1 cellular context compared by ENCODE assay signal in genomic region chr2:161571051-161571429, GRCh38.
TF ChIP-seq lines count a peak whose summit lies in the region.

No MANE protein-coding gene starts in this region.

TF ChIP-seq in GM12878, 131 proteins besides CTCF, POLR2A, EP300 and RAD21:
- no peak for TF ChIP-seq IRF5 (IDR thresholded peaks at IDR 0.05; ENCODE audit: borderline replicate concordance)
- TF ChIP-seq, protein P1, sequence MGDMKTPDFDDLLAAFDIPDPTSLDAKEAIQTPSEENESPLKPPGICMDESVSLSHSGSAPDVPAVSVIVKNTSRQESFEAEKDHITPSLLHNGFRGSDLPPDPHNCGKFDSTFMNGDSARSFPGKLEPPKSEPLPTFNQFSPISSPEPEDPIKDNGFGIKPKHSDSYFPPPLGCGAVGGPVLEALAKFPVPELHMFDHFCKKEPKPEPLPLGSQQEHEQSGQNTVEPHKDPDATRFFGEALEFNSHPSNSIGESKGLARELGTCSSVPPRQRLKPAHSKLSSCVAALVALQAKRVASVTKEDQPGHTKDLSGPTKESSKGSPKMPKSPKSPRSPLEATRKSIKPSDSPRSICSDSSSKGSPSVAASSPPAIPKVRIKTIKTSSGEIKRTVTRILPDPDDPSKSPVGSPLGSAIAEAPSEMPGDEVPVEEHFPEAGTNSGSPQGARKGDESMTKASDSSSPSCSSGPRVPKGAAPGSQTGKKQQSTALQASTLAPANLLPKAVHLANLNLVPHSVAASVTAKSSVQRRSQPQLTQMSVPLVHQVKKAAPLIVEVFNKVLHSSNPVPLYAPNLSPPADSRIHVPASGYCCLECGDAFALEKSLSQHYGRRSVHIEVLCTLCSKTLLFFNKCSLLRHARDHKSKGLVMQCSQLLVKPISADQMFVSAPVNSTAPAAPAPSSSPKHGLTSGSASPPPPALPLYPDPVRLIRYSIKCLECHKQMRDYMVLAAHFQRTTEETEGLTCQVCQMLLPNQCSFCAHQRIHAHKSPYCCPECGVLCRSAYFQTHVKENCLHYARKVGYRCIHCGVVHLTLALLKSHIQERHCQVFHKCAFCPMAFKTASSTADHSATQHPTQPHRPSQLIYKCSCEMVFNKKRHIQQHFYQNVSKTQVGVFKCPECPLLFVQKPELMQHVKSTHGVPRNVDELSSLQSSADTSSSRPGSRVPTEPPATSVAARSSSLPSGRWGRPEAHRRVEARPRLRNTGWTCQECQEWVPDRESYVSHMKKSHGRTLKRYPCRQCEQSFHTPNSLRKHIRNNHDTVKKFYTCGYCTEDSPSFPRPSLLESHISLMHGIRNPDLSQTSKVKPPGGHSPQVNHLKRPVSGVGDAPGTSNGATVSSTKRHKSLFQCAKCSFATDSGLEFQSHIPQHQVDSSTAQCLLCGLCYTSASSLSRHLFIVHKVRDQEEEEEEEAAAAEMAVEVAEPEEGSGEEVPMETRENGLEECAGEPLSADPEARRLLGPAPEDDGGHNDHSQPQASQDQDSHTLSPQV (IDR thresholded peaks at IDR 0.05): no peak
- TF ChIP-seq, protein P2, sequence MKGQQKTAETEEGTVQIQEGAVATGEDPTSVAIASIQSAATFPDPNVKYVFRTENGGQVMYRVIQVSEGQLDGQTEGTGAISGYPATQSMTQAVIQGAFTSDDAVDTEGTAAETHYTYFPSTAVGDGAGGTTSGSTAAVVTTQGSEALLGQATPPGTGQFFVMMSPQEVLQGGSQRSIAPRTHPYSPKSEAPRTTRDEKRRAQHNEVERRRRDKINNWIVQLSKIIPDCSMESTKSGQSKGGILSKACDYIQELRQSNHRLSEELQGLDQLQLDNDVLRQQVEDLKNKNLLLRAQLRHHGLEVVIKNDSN (IDR thresholded peaks at IDR 0.05; ENCODE audit: borderline replicate concordance, extremely low read length, insufficient read depth, low read depth, low read length): no peak
- TF ChIP-seq, protein P3, sequence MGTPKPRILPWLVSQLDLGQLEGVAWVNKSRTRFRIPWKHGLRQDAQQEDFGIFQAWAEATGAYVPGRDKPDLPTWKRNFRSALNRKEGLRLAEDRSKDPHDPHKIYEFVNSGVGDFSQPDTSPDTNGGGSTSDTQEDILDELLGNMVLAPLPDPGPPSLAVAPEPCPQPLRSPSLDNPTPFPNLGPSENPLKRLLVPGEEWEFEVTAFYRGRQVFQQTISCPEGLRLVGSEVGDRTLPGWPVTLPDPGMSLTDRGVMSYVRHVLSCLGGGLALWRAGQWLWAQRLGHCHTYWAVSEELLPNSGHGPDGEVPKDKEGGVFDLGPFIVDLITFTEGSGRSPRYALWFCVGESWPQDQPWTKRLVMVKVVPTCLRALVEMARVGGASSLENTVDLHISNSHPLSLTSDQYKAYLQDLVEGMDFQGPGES (IDR thresholded peaks at IDR 0.05): no peak
- TF ChIP-seq MXI1 (IDR thresholded peaks at IDR 0.05; ENCODE audit: low read depth, low read length): no peak
- TF ChIP-seq NFYA (IDR thresholded peaks at IDR 0.05; ENCODE audit: borderline replicate concordance, low read depth, low read length): no peak
TF ChIP-seq in GM12878: peak in this region for 0.
